22 cellular contexts compared by ENCODE assay signal in the genomic region with DNA sequence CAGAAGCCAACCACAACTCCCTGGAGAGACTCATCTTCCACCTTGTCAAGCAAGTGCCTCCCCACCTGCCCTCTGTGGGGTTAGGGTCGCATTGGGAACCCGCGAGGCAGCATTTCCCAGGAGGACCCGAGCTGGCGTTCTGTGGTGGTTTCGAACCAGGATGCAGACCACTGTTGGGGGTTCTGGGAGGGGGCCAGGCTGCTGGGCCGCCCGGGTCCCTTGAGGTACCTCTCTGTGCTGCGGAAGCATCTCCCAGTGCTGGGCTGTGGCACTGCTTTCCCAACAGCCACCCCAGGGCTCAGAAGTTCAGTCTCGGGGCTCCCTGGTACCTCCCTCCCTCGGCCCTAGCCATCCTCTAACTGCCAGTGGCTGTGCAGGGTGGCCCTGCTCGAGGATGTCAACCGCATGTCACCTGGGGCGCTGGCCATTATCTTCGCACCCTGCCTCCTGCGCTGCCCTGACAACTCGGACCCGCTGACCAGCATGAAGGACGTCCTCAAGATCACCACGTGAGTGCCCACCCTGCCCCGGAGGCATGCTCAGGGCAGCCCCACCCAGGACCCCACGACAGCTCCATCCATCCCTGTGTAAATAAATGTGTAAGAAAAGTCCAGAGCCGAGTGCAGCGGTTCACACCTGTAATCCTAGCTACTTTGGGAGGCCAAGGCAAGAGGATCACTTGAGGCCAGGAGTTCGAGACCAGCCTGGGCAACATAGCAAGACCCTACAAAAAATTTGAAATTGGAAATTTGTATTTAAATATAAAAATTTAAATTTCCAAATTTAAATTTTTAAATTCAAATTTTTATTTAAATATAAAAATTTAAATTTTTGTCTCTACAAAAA. TPM values are rescaled to one million over a fixed set of nuclear protein-coding genes. Genes with fewer than 3 reads are reported as not detected.
DNase-seq lines count a peak whose midpoint lies in the region; ATAC-seq and TF ChIP-seq lines count a peak whose summit lies in the region.
"Had no signal": no experiment of that assay in that cellular context is flagged by ENCODE, and none has a peak within 500 bp of the region (broad histone marks: within the 10 kb centered on the region; RNA-seq: fewer than 3 reads in every experiment).

No MANE protein-coding gene starts in this region.

- POLR2A ChIA-PET in activated CD8-positive, alpha-beta T cell treated with anti-CD3 and anti-CD28 coated beads, Interleukin-2, amount 10 ng/mL, durations not matched to agents 7 days and 5 days (lab: Charles Lee): interaction anchor here (2.4 kb wide), 1 partner anchor 9 kb away, joined by 7 read pairs; the partner anchor contains the start of gene USE1
- POLR2A ChIA-PET in activated CD8-positive, alpha-beta T cell treated with anti-CD3 and anti-CD28 coated beads for 36 hours (lab: Charles Lee): interaction anchor here (2.3 kb wide), 1 partner anchor 8 kb away, joined by 7 read pairs; the partner anchor contains the start of gene USE1

- no peaks in the 10 kb centered on the region for H3K27me3 Mint-ChIP-seq in activated CD8-positive, alpha-beta T cell treated with anti-CD3 and anti-CD28 coated beads, Interleukin-2, amount 10 ng/mL, durations not matched to agents 7 days and 5 days (ENCODE audit: low read depth)
- no peaks in the 10 kb centered on the region for H3K27me3 Mint-ChIP-seq in activated CD8-positive, alpha-beta T cell treated with anti-CD3 and anti-CD28 coated beads for 36 hours
- H3K27me3 Mint-ChIP-seq in endothelial cell (ENCODE audit: unreplicated experiment): peaks cover 7% of the 10 kb centered on the region

- no peak for TF ChIP-seq CTCF in activated CD8-positive, alpha-beta T cell treated with anti-CD3 and anti-CD28 coated beads for 36 hours (IDR thresholded peaks at IDR 0.05)
- TF ChIP-seq CTCF in endothelial cell (IDR thresholded peaks at IDR 0.05; ENCODE audit: unreplicated experiment) (no peak), spleen (IDR thresholded peaks at IDR 0.05 in 8 of 11, conservative IDR thresholded peaks at IDR 0.05 in 3 of 11) (no peak), uterus (IDR thresholded peaks at IDR 0.05) (no peak)

- H3K4me3 ChIP-seq in spleen: no peak overlapping the region
- no peak overlapping the region for H3K4me3 ChIP-seq in uterus
- H3K4me3 ChIP-seq: GM23338, HAP-1 had no signal

- H3K4me1 ChIP-seq in spleen: peaks cover 0 to 5% (median 2%) of the 10 kb centered on the region in 6 donors
- H3K4me1 ChIP-seq in uterus: no peaks in the 10 kb centered on the region
- H3K4me1 ChIP-seq: HAP-1 had no signal

- H3K9me3 ChIP-seq in spleen (no peaks in the 10 kb centered on the region), uterus (no peaks in the 10 kb centered on the region)
- H3K9me3 ChIP-seq: HAP-1, SK-N-SH had no signal

- H3K27me3 ChIP-seq in spleen (replicated peaks in 1 of 7) (no peaks in the 10 kb centered on the region), uterus (no peaks in the 10 kb centered on the region)

- peaks cover 19% of the 10 kb centered on the region for H3K4me1 Mint-ChIP-seq in activated CD8-positive, alpha-beta T cell treated with anti-CD3 and anti-CD28 coated beads, Interleukin-2, amount 10 ng/mL, durations not matched to agents 7 days and 5 days (ENCODE audit: low read depth)
- H3K4me1 Mint-ChIP-seq in activated CD8-positive, alpha-beta T cell treated with anti-CD3 and anti-CD28 coated beads for 36 hours (ENCODE audit: low read depth): peaks cover 12% of the 10 kb centered on the region
- no peaks in the 10 kb centered on the region for H3K4me1 Mint-ChIP-seq in endothelial cell (ENCODE audit: unreplicated experiment)

- H3K27ac ChIP-seq in spleen (no peak overlapping the region), uterus (no peak overlapping the region)
- H3K27ac ChIP-seq: HL-60, KMS-11 had no signal

- no peak overlapping the region for H3K4me3 Mint-ChIP-seq in activated CD8-positive, alpha-beta T cell treated with anti-CD3 and anti-CD28 coated beads, Interleukin-2, amount 10 ng/mL, durations not matched to agents 7 days and 5 days
- no peak overlapping the region for H3K4me3 Mint-ChIP-seq in activated CD8-positive, alpha-beta T cell treated with anti-CD3 and anti-CD28 coated beads for 36 hours
- peak overlapping the region; percentile 72 for H3K4me3 Mint-ChIP-seq in endothelial cell (ENCODE audit: unreplicated experiment)
- H3K4me3 Mint-ChIP-seq: GM23338 had no signal

- intact Hi-C loops in activated CD8-positive, alpha-beta T cell treated with anti-CD3 and anti-CD28 coated beads for 36 hours (cut with micrococcal nuclease): no loop called here
- intact Hi-C loops in spleen (cut with DNase I; ENCODE audit: low total_unique reads): no loop called here
- intact Hi-C loops in uterus (cut with DNase I; ENCODE audit: low total_unique reads): no loop called here

- CTCF ChIA-PET in activated CD8-positive, alpha-beta T cell treated with anti-CD3 and anti-CD28 coated beads, Interleukin-2, amount 10 ng/mL, durations not matched to agents 7 days and 5 days (lab: Charles Lee): no interaction called here
- CTCF ChIA-PET in activated CD8-positive, alpha-beta T cell treated with anti-CD3 and anti-CD28 coated beads for 36 hours (lab: Charles Lee): interaction anchor here (1.9 kb wide), 1 partner anchor 76 kb away, joined by 6 read pairs; no protein-coding TSS in a partner anchor

- no peaks in the 10 kb centered on the region for H3K9me3 Mint-ChIP-seq in activated CD8-positive, alpha-beta T cell treated with anti-CD3 and anti-CD28 coated beads, Interleukin-2, amount 10 ng/mL, durations not matched to agents 7 days and 5 days (ENCODE audit: insufficient read depth)
- no peaks in the 10 kb centered on the region for H3K9me3 Mint-ChIP-seq in activated CD8-positive, alpha-beta T cell treated with anti-CD3 and anti-CD28 coated beads for 36 hours
- H3K9me3 Mint-ChIP-seq in endothelial cell (ENCODE audit: unreplicated experiment): no peaks in the 10 kb centered on the region
- H3K9me3 Mint-ChIP-seq: GM23338 had no signal

- H3K36me3 ChIP-seq in spleen (peaks cover 0 to 100% (median 91%) of the 10 kb centered on the region in 6 donors), uterus (no peaks in the 10 kb centered on the region)

- no peak for DNase-seq in activated CD8-positive, alpha-beta T cell treated with anti-CD3 and anti-CD28 coated beads, Interleukin-2, amount 10 ng/mL, durations not matched to agents 7 days and 5 days
- no peak for DNase-seq in activated CD8-positive, alpha-beta T cell treated with anti-CD3 and anti-CD28 coated beads for 36 hours
- DNase-seq in endothelial cell (ENCODE audit: low spot score): no peak
- DNase-seq in spleen: peak; percentile 69
- DNase-seq in uterus: no peak
- DNase-seq in D341Med (ENCODE audit: low spot score): no peak
- DNase-seq: 8988T, C1 segment of cervical spinal cord, DMS53, GDM1, NCI-H1105, NCI-H146, NCI-H2029 treated with DMSO at 0.1 percent for 48 hours, NCI-H524 treated with DMSO at 0.1 percent for 48 hours, NCI-H82, SIG-M5, SK-N-SH had no signal

- ATAC-seq in activated CD8-positive, alpha-beta T cell treated with anti-CD3 and anti-CD28 coated beads, Interleukin-2, amount 10 ng/mL, durations not matched to agents 7 days and 5 days: no peak
- ATAC-seq in activated CD8-positive, alpha-beta T cell treated with anti-CD3 and anti-CD28 coated beads for 36 hours: no peak
- ATAC-seq: GM23338, Panc1 had no signal

- TF ChIP-seq POLR2A in spleen (IDR thresholded peaks at IDR 0.05): no peak
- no peak for TF ChIP-seq POLR2A in uterus (IDR thresholded peaks at IDR 0.05)

- H3K27ac Mint-ChIP-seq in activated CD8-positive, alpha-beta T cell treated with anti-CD3 and anti-CD28 coated beads, Interleukin-2, amount 10 ng/mL, durations not matched to agents 7 days and 5 days: peak overlapping the region; percentile 15
- H3K27ac Mint-ChIP-seq in activated CD8-positive, alpha-beta T cell treated with anti-CD3 and anti-CD28 coated beads for 36 hours: no peak overlapping the region
- H3K27ac Mint-ChIP-seq in endothelial cell (ENCODE audit: unreplicated experiment): no peak overlapping the region
- H3K27ac Mint-ChIP-seq: GM23338 had no signal

- WGBS in spleen, 5 donors: 88 to 93% (median 92%) methylated on average over 13 to 25 of the region's 25 CpGs

- peaks cover 67% of the 10 kb centered on the region for H3K36me3 Mint-ChIP-seq in activated CD8-positive, alpha-beta T cell treated with anti-CD3 and anti-CD28 coated beads, Interleukin-2, amount 10 ng/mL, durations not matched to agents 7 days and 5 days (ENCODE audit: low read depth)
- H3K36me3 Mint-ChIP-seq in activated CD8-positive, alpha-beta T cell treated with anti-CD3 and anti-CD28 coated beads for 36 hours (ENCODE audit: low read depth): peaks cover 45% of the 10 kb centered on the region
- H3K36me3 Mint-ChIP-seq in endothelial cell (ENCODE audit: low read depth, unreplicated experiment): peaks cover 26% of the 10 kb centered on the region

RNA-seq across cellular contexts. Expression of gene USE1, which starts 8.2 kb away (rescaled TPM):
- total RNA-seq in activated CD8-positive, alpha-beta T cell treated with anti-CD3 and anti-CD28 coated beads, Interleukin-2, amount 10 ng/mL, durations not matched to agents 7 days and 5 days: 10 to 100 TPM; 26.5 to 27.9 TPM
- total RNA-seq in activated CD8-positive, alpha-beta T cell treated with anti-CD3 and anti-CD28 coated beads for 36 hours: 10 to 100 TPM; 26.5 to 27.1 TPM
- total RNA-seq in endothelial cell (ENCODE audit: unreplicated experiment) (13.0 TPM), spleen (10 to 100 TPM; 17.2 to 30.4 (median 25.9) TPM), uterus (10 to 100 TPM; 11.5 to 43.5 (median 22.2) TPM)
- polyA plus RNA-seq in spleen: 10 to 100 TPM; 65.1 to 74.4 (median 65.4) TPM

RNA-seq across cellular contexts. Expression of gene OCEL1, which starts 19.1 kb away (rescaled TPM):
- total RNA-seq in activated CD8-positive, alpha-beta T cell treated with anti-CD3 and anti-CD28 coated beads, Interleukin-2, amount 10 ng/mL, durations not matched to agents 7 days and 5 days: 10 to 100 TPM; 24.3 to 28.3 TPM
- total RNA-seq in activated CD8-positive, alpha-beta T cell treated with anti-CD3 and anti-CD28 coated beads for 36 hours: 10 to 100 TPM; 20.1 TPM
- 16.5 TPM for total RNA-seq in endothelial cell (ENCODE audit: unreplicated experiment)
- 10 to 100 TPM in 6 of 7 donors, 1 to 10 TPM in 1; 7.7 to 28.6 (median 25.4) TPM for total RNA-seq in spleen
- polyA plus RNA-seq in spleen: 10 to 100 TPM; 20.4 to 31.8 (median 24.3) TPM
- total RNA-seq in uterus: 10 to 100 TPM in 2 of 4 donors, 1 to 10 TPM in 1, not detected in 1; 5.9 to 32.6 (median 17.6) TPM

RNA-seq across cellular contexts. Expression of gene NR2F6, which starts 38.8 kb away (rescaled TPM):
- 1 to 10 TPM; 4.1 to 4.3 TPM for total RNA-seq in activated CD8-positive, alpha-beta T cell treated with anti-CD3 and anti-CD28 coated beads, Interleukin-2, amount 10 ng/mL, durations not matched to agents 7 days and 5 days
- total RNA-seq in activated CD8-positive, alpha-beta T cell treated with anti-CD3 and anti-CD28 coated beads for 36 hours: 1 to 10 TPM; 7.0 TPM
- 69.9 TPM for total RNA-seq in endothelial cell (ENCODE audit: unreplicated experiment)
- total RNA-seq in spleen: 10 to 100 TPM; 11.6 to 15.0 (median 14.5) TPM
- 10 to 100 TPM in 1 of 3 donors, 1 to 10 TPM in 2; 6.6 to 11.9 (median 7.8) TPM for polyA plus RNA-seq in spleen
- total RNA-seq in uterus: 10 to 100 TPM; 14.3 to 45.0 (median 36.0) TPM

RNA-seq across cellular contexts. Expression of gene USHBP1, which starts 57.6 kb away (rescaled TPM):
- not detected for total RNA-seq in activated CD8-positive, alpha-beta T cell treated with anti-CD3 and anti-CD28 coated beads, Interleukin-2, amount 10 ng/mL, durations not matched to agents 7 days and 5 days
- total RNA-seq in activated CD8-positive, alpha-beta T cell treated with anti-CD3 and anti-CD28 coated beads for 36 hours: under 1 TPM in 1 of 2 experiments, not detected in 1; 0.29 TPM
- total RNA-seq in endothelial cell (ENCODE audit: unreplicated experiment) (54.2 TPM), spleen (10 to 100 TPM in 2 of 7 donors, 1 to 10 TPM in 5; 4.4 to 16.6 (median 7.6) TPM), uterus (10 to 100 TPM in 2 of 4 donors, 1 to 10 TPM in 2; 3.5 to 23.8 (median 13.0) TPM)
- 10 to 100 TPM in 2 of 3 donors, 1 to 10 TPM in 1; 3.1 to 16.6 (median 12.4) TPM for polyA plus RNA-seq in spleen
